In the genomic region with DNA sequence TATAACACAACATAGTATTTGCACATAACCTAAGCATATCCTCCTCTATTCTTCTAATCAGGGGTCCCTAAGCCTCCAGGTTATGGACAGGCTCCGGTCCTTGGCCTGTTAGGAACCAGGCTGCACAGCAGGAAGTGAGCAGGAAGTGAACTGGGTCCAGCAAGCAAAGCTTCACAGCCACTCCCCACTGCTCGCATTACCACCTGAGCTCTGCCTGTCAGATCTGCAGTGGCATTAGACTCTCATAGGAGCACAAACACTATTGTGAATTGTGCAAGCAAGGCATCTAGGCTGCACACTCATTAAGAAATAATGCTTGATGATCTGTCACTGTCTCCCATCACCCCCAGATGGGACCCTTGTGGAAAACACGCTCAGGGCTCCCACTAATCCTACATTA, we compare ENCODE assay signal across 9 cellular contexts. TPM values are rescaled to one million over a fixed set of nuclear protein-coding genes. Genes with fewer than 3 reads are reported as not detected.
DNase-seq lines count a peak whose midpoint lies in the region; ATAC-seq and TF ChIP-seq lines count a peak whose summit lies in the region.
"Had no signal": no experiment of that assay in that cellular context is flagged by ENCODE, and none has a peak within 500 bp of the region (broad histone marks: within the 10 kb centered on the region; RNA-seq: fewer than 3 reads in every experiment).

No MANE protein-coding gene starts in this region.

- no peak overlapping the region for H3K4me3 ChIP-seq in lower lobe of right lung

- POLR2A ChIA-PET in RWPE1 (lab: Yijun Ruan, JAX; ENCODE audit: low non-redundant PET) = interaction anchor here (0.6 kb wide), 1 partner anchor 10 kb away, joined by 9 read pairs; no protein-coding TSS in a partner anchor

- no peaks in the 10 kb centered on the region for H3K36me3 ChIP-seq in lower lobe of right lung

- ATAC-seq in GM21515 (IDR thresholded peaks at IDR 0.05; ENCODE audit: unreplicated experiment) (peak; percentile 53), lower lobe of right lung (peak; percentile 65 to 68)

- H3K4me1 ChIP-seq in lower lobe of right lung = peaks cover 94% of the 10 kb centered on the region

- TF ChIP-seq CTCF in RWPE1 (conservative IDR thresholded peaks at IDR 0.05; ENCODE audit: low read depth) = no peak
- no peak for TF ChIP-seq CTCF in lower lobe of right lung (IDR thresholded peaks at IDR 0.05)

- H3K27ac ChIP-seq in RWPE1 (peak overlapping the region; percentile 61), lower lobe of right lung (no peak overlapping the region)

- CTCF ChIA-PET in RWPE1 (lab: Yijun Ruan, JAX) = no interaction called here

- intact Hi-C loops in lower lobe of right lung (cut with DNase I) = no loop called here

- H3K9me3 ChIP-seq in lower lobe of right lung = no peaks in the 10 kb centered on the region

- no peaks in the 10 kb centered on the region for H3K27me3 ChIP-seq in lower lobe of right lung (ENCODE audit: low read depth)

- peak; percentile 12 for DNase-seq in DMS53 treated with DMSO at 0.1 percent for 48 hours (lab: John Stamatoyannopoulos, UW; ENCODE audit: unreplicated experiment)
- no peak for DNase-seq in RWPE1 (ENCODE audit: low spot score)
- DNase-seq in lower lobe of right lung = no peak
- DNase-seq in NOMO-1 treated with dmso at 0.1 percent for 144 hours (lab: John Stamatoyannopoulos, UW; ENCODE audit: unreplicated experiment) = no peak
- DNase-seq in retina = no peak
- DNase-seq in midbrain (lab: John Stamatoyannopoulos, UW) = no peak
- DNase-seq in A172 (ENCODE audit: low spot score) = no peak
- DNase-seq: NCI-H2171 had no signal

RNA-seq across cellular contexts. Expression of a gene that starts 9.8 kb away (rescaled TPM):
- 36.9 TPM for total RNA-seq in lower lobe of right lung
- total RNA-seq in A172 (2014; rRNA removed; shearing (Covaris generic)) = 10.1 and 20.7 TPM in 2 replicates
